ENCODE assay signal across 10 cellular contexts in genomic region chr9:136105398-136106135, GRCh38. TPM values are rescaled to one million over a fixed set of nuclear protein-coding genes. Genes with fewer than 3 reads are reported as not detected.
DNase-seq lines count a peak whose midpoint lies in the region; ATAC-seq and TF ChIP-seq lines count a peak whose summit lies in the region.
"Had no signal": no experiment of that assay in that cellular context is flagged by ENCODE, and none has a peak within 500 bp of the region (broad histone marks: within the 10 kb centered on the region; RNA-seq: fewer than 3 reads in every experiment).

No MANE protein-coding gene starts in this region.

- TF ChIP-seq CTCF in heart right ventricle (IDR thresholded peaks at IDR 0.05): peak in 1 of 9 donors; percentile 11
- no peak for TF ChIP-seq CTCF in type B pancreatic cell (conservative IDR thresholded peaks at IDR 0.05)

- no peaks in the 10 kb centered on the region for H3K36me3 ChIP-seq in heart right ventricle
- no peaks in the 10 kb centered on the region for H3K36me3 ChIP-seq in H7 (replicated peaks; ENCODE audit: control insufficient read depth, insufficient read depth, low read length)
- no peaks in the 10 kb centered on the region for H3K36me3 ChIP-seq in aorta (ENCODE audit: control insufficient read depth in 1 of 2, insufficient read depth in 2 of 2, low read length in 1 of 2)

- H3K4me3 ChIP-seq in heart right ventricle (peak overlapping the region in 3 of 10 donors; percentile 6 to 19 (median 15)), H7 (ENCODE audit: insufficient read depth, low read depth, low read length) (no peak overlapping the region), aorta (ENCODE audit: low read length in 2 of 2) (no peak overlapping the region)

- peaks cover 34 to 71% (median 65%) of the 10 kb centered on the region in 9 donors for H3K4me1 ChIP-seq in heart right ventricle
- no peaks in the 10 kb centered on the region for H3K4me1 ChIP-seq in aorta (ENCODE audit: control insufficient read depth in 1 of 2, insufficient read depth in 2 of 2, low read length in 2 of 2)

- no peak for DNase-seq in activated T-cell treated with anti-CD3 and anti-CD28 coated beads, Interleukin-2, amount 50 U/mL, for 24 hours
- DNase-seq in activated T-cell treated with anti-CD3 and anti-CD28 coated beads, Interleukin-2, amount 50 U/mL, for 48 hours: no peak
- DNase-seq in T-helper 17 cell (no peak), heart right ventricle (peak; percentile 79 to 82), type B pancreatic cell (ENCODE audit: extremely low spot score, unreplicated experiment) (no peak), H7 (no peak), aorta (no peak)
- no peak for DNase-seq in T-helper 2 cell treated with Interferon-gamma antibody and Interleukin-4, amounts not matched to agents 5 μg/mL and 100 μg/mL, for 36 hours (ENCODE audit: low spot score)
- DNase-seq: NK-92 treated with Interleukin-12 subunit alpha and Interleukin-12 subunit beta, amount 100 ng/mL, for 24 hours had no signal

- H3K27ac Mint-ChIP-seq in activated T-cell treated with anti-CD3 and anti-CD28 coated beads, Interleukin-2, amount 50 U/mL, for 24 hours: peak overlapping the region; percentile 52
- H3K27ac Mint-ChIP-seq in T-helper 17 cell (peak overlapping the region; percentile 82), type B pancreatic cell (peak overlapping the region; percentile 71)
- no peak overlapping the region for H3K27ac Mint-ChIP-seq in T-helper 2 cell treated with Interferon-gamma antibody and Interleukin-4, amounts not matched to agents 5 μg/mL and 100 μg/mL, for 36 hours

- H3K27ac ChIP-seq in heart right ventricle (peak overlapping the region in 8 of 10 donors; percentile 6 to 78 (median 62)), aorta (ENCODE audit: low read depth in 1 of 2, low read length in 2 of 2) (no peak overlapping the region)

- no peak overlapping the region for H3K4me3 Mint-ChIP-seq in activated T-cell treated with anti-CD3 and anti-CD28 coated beads, Interleukin-2, amount 50 U/mL, for 24 hours
- no peak overlapping the region for H3K4me3 Mint-ChIP-seq in T-helper 17 cell
- peak overlapping the region; percentile 34 for H3K4me3 Mint-ChIP-seq in type B pancreatic cell
- no peak overlapping the region for H3K4me3 Mint-ChIP-seq in T-helper 2 cell treated with Interferon-gamma antibody and Interleukin-4, amounts not matched to agents 5 μg/mL and 100 μg/mL, for 36 hours

- H3K9me3 ChIP-seq in T-helper 17 cell (ENCODE audit: control insufficient read depth, low read length, poor library complexity, severe bottlenecking): no peaks in the 10 kb centered on the region
- H3K9me3 ChIP-seq in heart right ventricle: no peaks in the 10 kb centered on the region
- H3K9me3 ChIP-seq in aorta (ENCODE audit: control insufficient read depth, low read length): no peaks in the 10 kb centered on the region

- no peaks in the 10 kb centered on the region for H3K9me3 Mint-ChIP-seq in activated T-cell treated with anti-CD3 and anti-CD28 coated beads, Interleukin-2, amount 50 U/mL, for 24 hours
- no peaks in the 10 kb centered on the region for H3K9me3 Mint-ChIP-seq in type B pancreatic cell
- H3K9me3 Mint-ChIP-seq in T-helper 2 cell treated with Interferon-gamma antibody and Interleukin-4, amounts not matched to agents 5 μg/mL and 100 μg/mL, for 36 hours: no peaks in the 10 kb centered on the region
- H3K9me3 Mint-ChIP-seq: IgD-negative memory B cell had no signal

- ATAC-seq in T-helper 17 cell: no peak
- peak; percentile 7 to 65 (median 50) for ATAC-seq in heart right ventricle
- no peak for ATAC-seq in aorta (ENCODE audit: low FRiP score)

- no peaks in the 10 kb centered on the region for H3K36me3 Mint-ChIP-seq in activated T-cell treated with anti-CD3 and anti-CD28 coated beads, Interleukin-2, amount 50 U/mL, for 24 hours (ENCODE audit: low read depth)
- H3K36me3 Mint-ChIP-seq in T-helper 17 cell (ENCODE audit: low read depth): no peaks in the 10 kb centered on the region
- H3K36me3 Mint-ChIP-seq in type B pancreatic cell: no peaks in the 10 kb centered on the region
- H3K36me3 Mint-ChIP-seq in T-helper 2 cell treated with Interferon-gamma antibody and Interleukin-4, amounts not matched to agents 5 μg/mL and 100 μg/mL, for 36 hours (ENCODE audit: low read depth): no peaks in the 10 kb centered on the region
- H3K36me3 Mint-ChIP-seq: IgD-negative memory B cell had no signal

- intact Hi-C loops in heart right ventricle (cut with DNase I): no loop called here
- intact Hi-C loops in aorta (cut with DNase I): no loop called here

- H3K27me3 Mint-ChIP-seq in activated T-cell treated with anti-CD3 and anti-CD28 coated beads, Interleukin-2, amount 50 U/mL, for 24 hours: no peaks in the 10 kb centered on the region
- no peaks in the 10 kb centered on the region for H3K27me3 Mint-ChIP-seq in T-helper 17 cell
- peaks cover 4% of the 10 kb centered on the region for H3K27me3 Mint-ChIP-seq in type B pancreatic cell
- H3K27me3 Mint-ChIP-seq in T-helper 2 cell treated with Interferon-gamma antibody and Interleukin-4, amounts not matched to agents 5 μg/mL and 100 μg/mL, for 36 hours (ENCODE audit: low read depth): no peaks in the 10 kb centered on the region
- H3K27me3 Mint-ChIP-seq: IgD-negative memory B cell had no signal

- whole genome bisulfite sequencing in heart right ventricle, 2 donors: 7 to 25% methylated on average over 17 of the region's 17 CpGs
- 31 to 35% methylated on average over 17 of the region's 17 CpGs for WGBS in aorta, 2 donors

- peaks cover 40% of the 10 kb centered on the region for H3K4me1 Mint-ChIP-seq in activated T-cell treated with anti-CD3 and anti-CD28 coated beads, Interleukin-2, amount 50 U/mL, for 24 hours (ENCODE audit: low read depth)
- H3K4me1 Mint-ChIP-seq in T-helper 17 cell: peaks cover 26% of the 10 kb centered on the region
- H3K4me1 Mint-ChIP-seq in type B pancreatic cell (ENCODE audit: unreplicated experiment): peaks cover 10% of the 10 kb centered on the region
- H3K4me1 Mint-ChIP-seq in T-helper 2 cell treated with Interferon-gamma antibody and Interleukin-4, amounts not matched to agents 5 μg/mL and 100 μg/mL, for 36 hours (ENCODE audit: low read depth): peaks cover 20% of the 10 kb centered on the region

- peaks cover 0 to 4% (median 0%) of the 10 kb centered on the region in 7 donors for H3K27me3 ChIP-seq in heart right ventricle
- no peaks in the 10 kb centered on the region for H3K27me3 ChIP-seq in H7 (ENCODE audit: control insufficient read depth, insufficient read depth, low read length)
- no peaks in the 10 kb centered on the region for H3K27me3 ChIP-seq in aorta (ENCODE audit: control insufficient read depth in 1 of 2, insufficient read depth in 2 of 2, low read length in 1 of 2)

RNA-seq across cellular contexts. Expression of gene NACC2, which starts 10.5 kb away (rescaled TPM):
- 1 to 10 TPM; 5.8 to 5.9 TPM for total RNA-seq in T-helper 17 cell
- 10 to 100 TPM; 32.0 to 55.1 (median 41.1) TPM for total RNA-seq in heart right ventricle
- polyA plus RNA-seq in heart right ventricle: 10 to 100 TPM; 15.6 to 16.5 TPM
- 9.3 and 15.1 TPM in 2 replicates for total RNA-seq in type B pancreatic cell (ENCODE audit: low replicate concordance)
- total RNA-seq in H7 (2014; rRNA removed; shearing (Covaris generic)): 16.6 and 19.3 TPM in 2 replicates
- 10 to 100 TPM; 51.3 to 61.0 TPM for total RNA-seq in aorta
- 10 to 100 TPM; 10.5 to 11.7 TPM for polyA plus RNA-seq in aorta

RNA-seq across cellular contexts. Expression of gene TMEM250, which starts 13.1 kb away (rescaled TPM):
- total RNA-seq in T-helper 17 cell (10 to 100 TPM; 17.9 to 21.8 TPM), heart right ventricle (10 to 100 TPM; 12.7 to 24.3 (median 15.4) TPM), type B pancreatic cell (ENCODE audit: low replicate concordance) (37.9 and 53.7 TPM in 2 replicates), aorta (10 to 100 TPM; 22.0 to 25.1 TPM)
- polyA plus RNA-seq in heart right ventricle (10 to 100 TPM in 1 of 2 donors, 1 to 10 TPM in 1; 9.7 to 26.4 TPM), aorta (10 to 100 TPM; 14.9 to 19.0 TPM)
- 50.7 and 66.1 TPM in 2 replicates for total RNA-seq in H7 (2014; rRNA removed; shearing (Covaris generic))

Comparison
In these comparisons a context has a peak if more than half of its experiments do, and no peak if none do; other contexts are left out.
1. DNase-seq: peak in heart right ventricle (2 of 2); none in activated T-cell treated with anti-CD3 and anti-CD28 coated beads, Interleukin-2, amount 50 U/mL, for 24 hours (single experiment), activated T-cell treated with anti-CD3 and anti-CD28 coated beads, Interleukin-2, amount 50 U/mL, for 48 hours (0 of 2), T-helper 17 cell (0 of 3), type B pancreatic cell (single experiment), T-helper 2 cell treated with Interferon-gamma antibody and Interleukin-4, amounts not matched to agents 5 μg/mL and 100 μg/mL, for 36 hours (single experiment), H7 (single experiment) and aorta (0 of 2).
2. ATAC-seq: peak in heart right ventricle (8 of 8); none in T-helper 17 cell (single experiment) and aorta (single experiment).
3. H3K27ac ChIP-seq: peak in heart right ventricle (8 of 10); none in aorta (0 of 2).